In the genomic region with DNA sequence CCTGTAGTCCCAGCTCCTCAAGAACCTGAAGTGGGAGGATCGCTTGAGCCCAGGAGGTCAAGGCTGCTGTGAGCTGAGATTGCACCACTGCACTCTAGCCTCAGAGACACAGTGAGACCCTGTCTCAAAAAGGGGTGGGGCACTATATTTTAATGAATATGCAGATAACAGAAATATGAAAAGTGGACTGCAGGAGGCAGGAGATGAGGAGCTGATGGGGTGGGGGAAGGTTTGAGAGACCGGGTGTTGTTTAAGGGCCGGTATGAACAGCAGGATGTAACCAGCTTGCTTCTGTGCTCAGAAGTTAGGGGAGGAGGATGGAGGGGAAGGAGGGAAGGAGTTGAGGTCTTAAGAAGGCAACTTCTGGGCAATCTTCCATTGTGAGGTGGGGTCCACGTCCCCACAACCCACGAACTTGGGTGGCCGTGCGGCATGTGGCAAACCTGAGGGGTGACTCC, we compare ENCODE assay signal across 13 cellular contexts. TPM values are rescaled to one million over a fixed set of nuclear protein-coding genes. Genes with fewer than 3 reads are reported as not detected.
DNase-seq lines count a peak whose midpoint lies in the region; ATAC-seq and TF ChIP-seq lines count a peak whose summit lies in the region.
"Had no signal": no experiment of that assay in that cellular context is flagged by ENCODE, and none has a peak within 500 bp of the region (broad histone marks: within the 10 kb centered on the region; RNA-seq: fewer than 3 reads in every experiment).

No MANE protein-coding gene starts in this region.

- no peak overlapping the region for H3K27ac Mint-ChIP-seq in activated naive CD4-positive, alpha-beta T cell treated with anti-CD3 and anti-CD28 coated beads, Interleukin-2, amount 50 U/mL, for 24 hours
- no peak overlapping the region for H3K27ac Mint-ChIP-seq in activated naive CD4-positive, alpha-beta T cell treated with anti-CD3 and anti-CD28 coated beads, Interleukin-2, amount 50 U/mL, for 72 hours
- H3K27ac Mint-ChIP-seq in T-helper 17 cell (no peak overlapping the region), type B pancreatic cell (peak overlapping the region; percentile 48)

- no peak overlapping the region for H3K27ac ChIP-seq in iPS-18a (ENCODE audit: low read length)
- H3K27ac ChIP-seq: cardiac muscle cell, prostate gland had no signal

- H3K27me3 Mint-ChIP-seq in activated naive CD4-positive, alpha-beta T cell treated with anti-CD3 and anti-CD28 coated beads, Interleukin-2, amount 50 U/mL, for 24 hours: peaks cover 18% of the 10 kb centered on the region
- H3K27me3 Mint-ChIP-seq in T-helper 17 cell (peaks cover 29% of the 10 kb centered on the region), type B pancreatic cell (peaks cover 5% of the 10 kb centered on the region)

- H3K4me1 ChIP-seq in iPS-18a (ENCODE audit: control insufficient read depth, low read depth, low read length): peaks cover 3% of the 10 kb centered on the region
- H3K4me1 ChIP-seq: prostate gland had no signal

- peak overlapping the region; percentile 46 for H3K4me3 ChIP-seq in iPS-18a (ENCODE audit: low read length)

- no peaks in the 10 kb centered on the region for H3K9me3 Mint-ChIP-seq in activated naive CD4-positive, alpha-beta T cell treated with anti-CD3 and anti-CD28 coated beads, Interleukin-2, amount 50 U/mL, for 24 hours
- H3K9me3 Mint-ChIP-seq in activated naive CD4-positive, alpha-beta T cell treated with anti-CD3 and anti-CD28 coated beads, Interleukin-2, amount 50 U/mL, for 72 hours: no peaks in the 10 kb centered on the region
- H3K9me3 Mint-ChIP-seq in type B pancreatic cell: no peaks in the 10 kb centered on the region

- H3K9me3 ChIP-seq in T-helper 17 cell (ENCODE audit: control insufficient read depth, low read length, poor library complexity, severe bottlenecking): no peaks in the 10 kb centered on the region
- no peaks in the 10 kb centered on the region for H3K9me3 ChIP-seq in iPS-18a (ENCODE audit: control insufficient read depth, low read depth, low read length)
- H3K9me3 ChIP-seq: prostate gland had no signal

- no peaks in the 10 kb centered on the region for H3K27me3 ChIP-seq in iPS-18a (ENCODE audit: control insufficient read depth, insufficient read depth, low read length)
- H3K27me3 ChIP-seq: cardiac muscle cell had no signal

- no peak for TF ChIP-seq CTCF in type B pancreatic cell (conservative IDR thresholded peaks at IDR 0.05)

- DNase-seq in activated naive CD4-positive, alpha-beta T cell treated with anti-CD3 and anti-CD28 coated beads, Interleukin-2, amount 50 U/mL, for 72 hours (ENCODE audit: low spot score in 2 of 2): no peak
- DNase-seq in T-helper 17 cell (no peak), type B pancreatic cell (ENCODE audit: extremely low spot score, unreplicated experiment) (no peak), NCI-H345 (lab: John Stamatoyannopoulos, UW) (no peak)
- DNase-seq in stimulated activated CD4-positive, alpha-beta T cell treated with anti-CD3 and anti-CD28 coated beads, Interleukin-4, amount 100 ng/mL, for 4 hours: no peak
- DNase-seq: NCI-H1436; NCI-H524 treated with DMSO at 0.1 percent for 48 hours; stimulated activated CD4-positive, alpha-beta T cell treated with anti-CD3 and anti-CD28 coated beads, Interleukin-1b, Interleukin-23, amount 100 ng/mL, for 48 hours had no signal

- H3K9ac ChIP-seq in iPS-18a (ENCODE audit: low read length): no peak overlapping the region

- H3K36me3 ChIP-seq in iPS-18a (ENCODE audit: control insufficient read depth, low read depth, low read length): peaks cover 4% of the 10 kb centered on the region
- H3K36me3 ChIP-seq: cardiac muscle cell, prostate gland had no signal

- no peak for ATAC-seq in activated naive CD4-positive, alpha-beta T cell treated with anti-CD3 and anti-CD28 coated beads, Interleukin-2, amount 50 U/mL, for 72 hours
- ATAC-seq in T-helper 17 cell (no peak), HG03196 (IDR thresholded peaks at IDR 0.05; ENCODE audit: unreplicated experiment) (no peak)

- no peaks in the 10 kb centered on the region for H3K36me3 Mint-ChIP-seq in activated naive CD4-positive, alpha-beta T cell treated with anti-CD3 and anti-CD28 coated beads, Interleukin-2, amount 50 U/mL, for 24 hours
- H3K36me3 Mint-ChIP-seq in activated naive CD4-positive, alpha-beta T cell treated with anti-CD3 and anti-CD28 coated beads, Interleukin-2, amount 50 U/mL, for 72 hours: no peaks in the 10 kb centered on the region
- H3K36me3 Mint-ChIP-seq in T-helper 17 cell (ENCODE audit: low read depth): peaks cover 3% of the 10 kb centered on the region
- H3K36me3 Mint-ChIP-seq in type B pancreatic cell: peaks cover 10% of the 10 kb centered on the region

- H3K4me3 Mint-ChIP-seq in activated naive CD4-positive, alpha-beta T cell treated with anti-CD3 and anti-CD28 coated beads, Interleukin-2, amount 50 U/mL, for 24 hours: peak overlapping the region; percentile 88
- H3K4me3 Mint-ChIP-seq in T-helper 17 cell (peak overlapping the region; percentile 90), type B pancreatic cell (peak overlapping the region; percentile 93)

- peaks cover 10% of the 10 kb centered on the region for H3K4me1 Mint-ChIP-seq in activated naive CD4-positive, alpha-beta T cell treated with anti-CD3 and anti-CD28 coated beads, Interleukin-2, amount 50 U/mL, for 24 hours
- H3K4me1 Mint-ChIP-seq in T-helper 17 cell: peaks cover 20% of the 10 kb centered on the region
- no peaks in the 10 kb centered on the region for H3K4me1 Mint-ChIP-seq in type B pancreatic cell (ENCODE audit: unreplicated experiment)

RNA-seq across cellular contexts. Expression of a gene that starts 1.3 kb away (rescaled TPM):
- 10 to 100 TPM in 1 of 2 donors, 1 to 10 TPM in 1; 6.6 to 13.6 TPM for total RNA-seq in activated naive CD4-positive, alpha-beta T cell treated with anti-CD3 and anti-CD28 coated beads, Interleukin-2, amount 50 U/mL, for 72 hours
- 1 to 10 TPM; 6.0 to 8.6 TPM for total RNA-seq in T-helper 17 cell
- total RNA-seq in type B pancreatic cell (ENCODE audit: low replicate concordance): 95.0 and 185 TPM in 2 replicates

RNA-seq across cellular contexts. Expression of a gene that starts 26.0 kb away (rescaled TPM):
- total RNA-seq in activated naive CD4-positive, alpha-beta T cell treated with anti-CD3 and anti-CD28 coated beads, Interleukin-2, amount 50 U/mL, for 72 hours: under 1 TPM in 1 of 2 donors, not detected in 1; 0.12 TPM
- total RNA-seq in T-helper 17 cell (not detected), type B pancreatic cell (ENCODE audit: low replicate concordance) (51.6 and 156 TPM in 2 replicates)

RNA-seq across cellular contexts. Expression of a gene that starts 46.8 kb away (rescaled TPM):
- total RNA-seq in activated naive CD4-positive, alpha-beta T cell treated with anti-CD3 and anti-CD28 coated beads, Interleukin-2, amount 50 U/mL, for 72 hours: 10 to 100 TPM; 63.8 to 80.8 TPM
- total RNA-seq in T-helper 17 cell (100 to 1,000 TPM; 353 to 409 TPM), type B pancreatic cell (ENCODE audit: low replicate concordance) (36.2 and 44.0 TPM in 2 replicates)

RNA-seq across cellular contexts. Expression of a gene that starts 47.3 kb away (rescaled TPM):
- 100 to 1,000 TPM in 1 of 2 donors, 10 to 100 TPM in 1; 51.8 to 139 TPM for total RNA-seq in activated naive CD4-positive, alpha-beta T cell treated with anti-CD3 and anti-CD28 coated beads, Interleukin-2, amount 50 U/mL, for 72 hours
- 10 to 100 TPM in 1 of 2 donors, 1 to 10 TPM in 1; 2.5 to 25.2 TPM for total RNA-seq in T-helper 17 cell
- total RNA-seq in type B pancreatic cell (ENCODE audit: low replicate concordance): 175 and 354 TPM in 2 replicates

RNA-seq across cellular contexts. Expression of a gene that starts 54.1 kb away (rescaled TPM):
- 100 to 1,000 TPM in 1 of 2 donors, 10 to 100 TPM in 1; 91.3 to 436 TPM for total RNA-seq in activated naive CD4-positive, alpha-beta T cell treated with anti-CD3 and anti-CD28 coated beads, Interleukin-2, amount 50 U/mL, for 72 hours
- total RNA-seq in T-helper 17 cell: 100 to 1,000 TPM; 344 to 363 TPM
- 34.1 and 192 TPM in 2 replicates for total RNA-seq in type B pancreatic cell (ENCODE audit: low replicate concordance)

Comparison
In these comparisons a context has a peak if more than half of its experiments do, and no peak if none do; other contexts are left out.
1. RNA of a gene that starts 26.0 kb away (total RNA-seq): 51.6 to 156 TPM in type B pancreatic cell; not detected in T-helper 17 cell and 0.12 TPM in activated naive CD4-positive, alpha-beta T cell treated with anti-CD3 and anti-CD28 coated beads, Interleukin-2, amount 50 U/mL, for 72 hours; every median in the first group is over 10 times any median in the second.
2. Peak in every context shown above with its lines, with median percentiles within 50 percentile points of each other: H3K4me3 Mint-ChIP-seq.